In genomic region chr20:57390604-57391438, GRCh38 we compare ENCODE assay signal across 8 cellular contexts. TPM values are rescaled to one million over a fixed set of nuclear protein-coding genes. Genes with fewer than 3 reads are reported as not detected.
DNase-seq lines count a peak whose midpoint lies in the region; ATAC-seq and TF ChIP-seq lines count a peak whose summit lies in the region.

TSS of gene RBM38 (plus strand) at chr20:57391396. CDS start at chr20:57391582, 186 bp downstream.

- peaks cover 36% of the 10 kb centered on the region for H3K4me1 ChIP-seq in cardiac muscle cell (ENCODE audit: low read depth)
- H3K4me1 ChIP-seq in transverse colon = peaks cover 23 to 63% (median 42%) of the 10 kb centered on the region in 4 donors

- in situ Hi-C loops in transverse colon (cut with MboI; ENCODE audit: low pct_ligation_motif_present in 1 of 4, low pct_unique_long_range_greater_than_20kb in 1 of 4, low sequenced_read_pairs in 3 of 4) = loop anchor here in 2 of 4 donors (25.0 kb wide), 3 partner anchors 196 to 821 kb away; partner anchors contain the start of gene ZBP1 (in 1 of the 2)

- H3K27me3 ChIP-seq in SU-DHL-6 (ENCODE audit: low read length) = no peaks in the 10 kb centered on the region
- no peaks in the 10 kb centered on the region for H3K27me3 ChIP-seq in cardiac muscle cell
- no peaks in the 10 kb centered on the region for H3K27me3 ChIP-seq in transverse colon

- peaks cover 46% of the 10 kb centered on the region for H3F3A ChIP-seq in SU-DHL-6 (ENCODE audit: insufficient read depth)

- 0 out of 2 replicates have a peak, but pooled peaks cover 11% of the 10 kb centered on the region for H3K36me3 ChIP-seq in SU-DHL-6 (ENCODE audit: low read length)
- H3K36me3 ChIP-seq in cardiac muscle cell = peaks cover 25% of the 10 kb centered on the region
- no peaks in the 10 kb centered on the region for H3K36me3 ChIP-seq in transverse colon

- peak; percentile 99 for DNase-seq in D341Med (ENCODE audit: low spot score)
- DNase-seq in HuH-7 (ENCODE audit: low spot score) = peak; percentile 95
- DNase-seq in activated naive CD8-positive, alpha-beta T cell treated with anti-CD3 and anti-CD28 coated beads, Interleukin-2, amount 50 U/mL, for 16 hours (ENCODE audit: low read depth, low spot score) = peak; percentile 58
- peak; percentile 71 to 89 for DNase-seq in cardiac muscle cell (ENCODE audit: low read depth in 1 of 2, low spot score in 1 of 2)
- peak; percentile 60 for DNase-seq in pons (ENCODE audit: low spot score)
- DNase-seq in transverse colon = peak; percentile 79

- intact Hi-C loops in transverse colon (cut with DNase I; ENCODE audit: low total_unique reads) = no loop called here

- TF ChIP-seq CTCF in SU-DHL-6 (IDR thresholded peaks at IDR 0.05; ENCODE audit: insufficient read depth, low read length, poor library complexity, severe bottlenecking) (no peak), cardiac muscle cell (IDR thresholded peaks at IDR 0.05; ENCODE audit: low read depth, low read length) (no peak), transverse colon (IDR thresholded peaks at IDR 0.05) (no peak)

- H4K20me1 ChIP-seq in SU-DHL-6 (ENCODE audit: low read depth, low read length) = peaks cover 7% of the 10 kb centered on the region; the same call in 1 of the 2 replicates

- peak within 1 kb of the TSS; percentile 15 for H2AFZ ChIP-seq in SU-DHL-6 (ENCODE audit: low read depth, low read length, severe bottlenecking)

- peak within 1 kb of the TSS; percentile 100 for H3K4me2 ChIP-seq in SU-DHL-6 (ENCODE audit: low read depth, low read length, poor library complexity, severe bottlenecking)

- H3K9ac ChIP-seq in SU-DHL-6 (ENCODE audit: low read length) = peak within 1 kb of the TSS; percentile 99

- TF ChIP-seq EP300 in transverse colon (IDR thresholded peaks at IDR 0.05; ENCODE audit: low read depth) = no peak

- peak; percentile 39 for ATAC-seq in GM21367 (IDR thresholded peaks at IDR 0.05; ENCODE audit: unreplicated experiment)

- peak within 1 kb of the TSS; percentile 98 for H3K27ac ChIP-seq in SU-DHL-6 (ENCODE audit: low read depth, low read length)
- peak within 1 kb of the TSS; percentile 93 for H3K27ac ChIP-seq in cardiac muscle cell
- H3K27ac ChIP-seq in transverse colon = peak within 1 kb of the TSS; percentile 92 to 95 (median 93)

- TF ChIP-seq POLR2A in transverse colon (IDR thresholded peaks at IDR 0.05) = no peak

- peaks cover 43% of the 10 kb centered on the region for H3K79me2 ChIP-seq in SU-DHL-6 (ENCODE audit: insufficient read depth, low read length)

- H3K9me3 ChIP-seq in SU-DHL-6 (ENCODE audit: insufficient read depth, low read length) (no peaks in the 10 kb centered on the region), cardiac muscle cell (ENCODE audit: low read depth) (no peaks in the 10 kb centered on the region), transverse colon (no peaks in the 10 kb centered on the region)

- 38% methylated on average over 63 of the region's 78 CpGs; no CpG with 5 or more reads in 1 of the 2 donors for WGBS in transverse colon (ENCODE audit: low coverage in 1 of 2), 2 donors

- peak within 1 kb of the TSS; percentile 99 for H3K4me3 ChIP-seq in SU-DHL-6 (ENCODE audit: insufficient read depth, low read length, poor library complexity, severe bottlenecking)
- peak within 1 kb of the TSS; percentile 100 for H3K4me3 ChIP-seq in cardiac muscle cell
- H3K4me3 ChIP-seq in transverse colon = peak within 1 kb of the TSS; percentile 82 to 88 (median 87)

- H3K9me2 ChIP-seq in SU-DHL-6 (replicated peaks; ENCODE audit: insufficient read depth, low read length) = no peaks in the 10 kb centered on the region

RNA-seq across cellular contexts. Expression of gene RBM38, which starts in this region (rescaled TPM):
- total RNA-seq in cardiac muscle cell (420 and 625 TPM in 2 replicates), transverse colon (10 to 100 TPM; 26.5 to 37.4 (median 30.4) TPM)
- 404 and 626 TPM in 2 replicates for polyA plus RNA-seq in cardiac muscle cell

Comparison
In these comparisons a context has a peak if more than half of its experiments do, and no peak if none do; other contexts are left out.
1. Peak in every context shown above with its lines: DNase-seq, ATAC-seq, H3K4me3 ChIP-seq and H3K27ac ChIP-seq.
2. RNA of gene RBM38 (total RNA-seq): 420 to 625 TPM in cardiac muscle cell; 26.5 to 37.4 TPM in transverse colon; every median in the first group is over 10 times any median in the second.